8 cellular contexts compared by ENCODE assay signal in the genomic region with DNA sequence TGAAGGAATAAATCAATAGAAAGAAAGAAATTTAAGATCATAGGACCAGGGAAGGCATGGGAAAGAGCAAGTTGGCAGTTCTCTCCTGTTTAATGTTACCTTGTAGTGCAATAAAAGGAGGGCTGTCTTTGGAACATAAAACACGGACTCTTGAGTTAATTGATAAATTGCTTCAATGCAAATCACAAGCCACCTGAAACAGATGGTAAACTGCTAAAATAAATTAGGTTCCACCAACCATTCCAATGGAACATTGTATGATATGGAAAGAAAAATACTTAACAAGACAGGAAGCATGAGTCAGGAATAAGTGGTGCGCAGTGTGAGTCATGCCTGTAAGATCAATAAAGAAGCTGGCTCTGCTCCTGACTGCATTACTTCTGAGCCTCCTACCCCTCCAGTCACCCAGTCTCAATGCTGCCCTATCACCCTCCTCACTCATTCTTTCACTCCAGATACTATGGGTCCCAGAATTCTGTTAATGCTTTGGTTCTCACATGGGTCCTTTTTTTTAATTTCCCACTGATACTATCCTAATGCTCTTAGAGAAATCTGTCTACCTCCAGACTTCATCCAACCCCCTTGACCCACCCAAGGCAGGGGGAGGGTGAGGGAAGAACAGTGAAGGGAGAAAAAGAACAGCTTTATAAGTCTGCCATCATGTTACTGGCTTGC.
DNase-seq lines count a peak whose midpoint lies in the region; ATAC-seq and TF ChIP-seq lines count a peak whose summit lies in the region.

No MANE protein-coding gene starts in this region.

- TSS peak; percentile 99 for BruUV-seq in Calu3 (replicated peaks; lab: Mats Ljungman, UMichigan)

- CTCF ChIA-PET in Calu3 (lab: Charles Lee): no interaction called here

- ATAC-seq in GM21825 (IDR thresholded peaks at IDR 0.05; ENCODE audit: unreplicated experiment): no peak
- ATAC-seq in effector memory CD8-positive, alpha-beta T cell (replicated peaks): no peak

- peaks cover 19% of the 10 kb centered on the region for H3K4me1 Mint-ChIP-seq in Calu3 (ENCODE audit: low read depth, unreplicated experiment)
- H3K4me1 Mint-ChIP-seq in effector memory CD8-positive, alpha-beta T cell (ENCODE audit: low read depth in 2 of 2): no peaks in the 10 kb centered on the region
- H3K4me1 Mint-ChIP-seq in progenitor cell of endocrine pancreas (ENCODE audit: low read depth): peaks cover 1% of the 10 kb centered on the region

- H3K4me3 ChIP-seq in ascending aorta: no peak overlapping the region

- peaks cover 14 to 41% of the 10 kb centered on the region in 2 donors for H3K4me1 ChIP-seq in ascending aorta

- intact Hi-C loops in Calu3 (cut with micrococcal nuclease; ENCODE audit: unreplicated experiment) (loop anchor here (2.0 to 5.0 kb wide), 2 partner anchors 46 to 117 kb away; no protein-coding TSS in a partner anchor), ascending aorta (cut with DNase I) (loop anchor here (2.0 to 5.0 kb wide), 5 partner anchors 57 to 119 kb away; partner anchors contain the start of genes ARMC10 and FBXL13)

- no peaks in the 10 kb centered on the region for H3K36me3 ChIP-seq in ascending aorta

- H3K4me3 Mint-ChIP-seq in Calu3 (ENCODE audit: low read depth, unreplicated experiment): no peak overlapping the region
- no peak overlapping the region for H3K4me3 Mint-ChIP-seq in effector memory CD8-positive, alpha-beta T cell
- no peak overlapping the region for H3K4me3 Mint-ChIP-seq in progenitor cell of endocrine pancreas (ENCODE audit: low read depth)

- no peak overlapping the region for H3K27ac Mint-ChIP-seq in Calu3 (ENCODE audit: unreplicated experiment)
- no peak overlapping the region for H3K27ac Mint-ChIP-seq in effector memory CD8-positive, alpha-beta T cell
- no peak overlapping the region for H3K27ac Mint-ChIP-seq in progenitor cell of endocrine pancreas

- peak overlapping the region; percentile 81 to 92 for H3K27ac ChIP-seq in ascending aorta

- H3K27me3 ChIP-seq in ascending aorta: no peaks in the 10 kb centered on the region

- no peaks in the 10 kb centered on the region for H3K9me3 ChIP-seq in ascending aorta

- no peaks in the 10 kb centered on the region for H3K36me3 Mint-ChIP-seq in Calu3 (ENCODE audit: insufficient read depth, unreplicated experiment)
- no peaks in the 10 kb centered on the region for H3K36me3 Mint-ChIP-seq in effector memory CD8-positive, alpha-beta T cell (ENCODE audit: insufficient read depth)
- no peaks in the 10 kb centered on the region for H3K36me3 Mint-ChIP-seq in progenitor cell of endocrine pancreas (ENCODE audit: insufficient read depth)

- no peak for TF ChIP-seq CTCF in Calu3 (IDR thresholded peaks at IDR 0.05; ENCODE audit: unreplicated experiment)
- no peak for TF ChIP-seq CTCF in ascending aorta (IDR thresholded peaks at IDR 0.05)
- TF ChIP-seq CTCF in progenitor cell of endocrine pancreas (IDR thresholded peaks at IDR 0.05; ENCODE audit: unreplicated experiment): no peak

- H3K27me3 Mint-ChIP-seq in Calu3 (ENCODE audit: unreplicated experiment): no peaks in the 10 kb centered on the region
- H3K27me3 Mint-ChIP-seq in effector memory CD8-positive, alpha-beta T cell: peaks cover 11 to 14% of the 10 kb centered on the region in 2 donors
- no peaks in the 10 kb centered on the region for H3K27me3 Mint-ChIP-seq in progenitor cell of endocrine pancreas

- H3K9me3 Mint-ChIP-seq in Calu3 (ENCODE audit: low read depth, unreplicated experiment): peaks cover 7% of the 10 kb centered on the region
- H3K9me3 Mint-ChIP-seq in effector memory CD8-positive, alpha-beta T cell: no peaks in the 10 kb centered on the region
- no peaks in the 10 kb centered on the region for H3K9me3 Mint-ChIP-seq in progenitor cell of endocrine pancreas (ENCODE audit: low read depth)

- peak; percentile 65 for DNase-seq in Calu3
- peak; percentile 90 for DNase-seq in LHCN-M2 (ENCODE audit: low read depth)
- peak in 1 of 2 donors; percentile 84 for DNase-seq in ascending aorta (ENCODE audit: low spot score in 2 of 2)
- DNase-seq in myocyte (ENCODE audit: low read depth): peak; percentile 22
- DNase-seq in GM19238 (ENCODE audit: insufficient read length, low spot score): no peak
- DNase-seq in effector memory CD8-positive, alpha-beta T cell: no peak
- DNase-seq in progenitor cell of endocrine pancreas (ENCODE audit: low spot score, unreplicated experiment): no peak

Comparison
In these comparisons a context has a peak if more than half of its experiments do, and no peak if none do; other contexts are left out.
1. DNase-seq: peak in Calu3 (single experiment), LHCN-M2 (single experiment) and myocyte (single experiment); none in GM19238 (single experiment), effector memory CD8-positive, alpha-beta T cell (0 of 3) and progenitor cell of endocrine pancreas (single experiment).